ENCODE assay signal across 8 cellular contexts in the genomic region with DNA sequence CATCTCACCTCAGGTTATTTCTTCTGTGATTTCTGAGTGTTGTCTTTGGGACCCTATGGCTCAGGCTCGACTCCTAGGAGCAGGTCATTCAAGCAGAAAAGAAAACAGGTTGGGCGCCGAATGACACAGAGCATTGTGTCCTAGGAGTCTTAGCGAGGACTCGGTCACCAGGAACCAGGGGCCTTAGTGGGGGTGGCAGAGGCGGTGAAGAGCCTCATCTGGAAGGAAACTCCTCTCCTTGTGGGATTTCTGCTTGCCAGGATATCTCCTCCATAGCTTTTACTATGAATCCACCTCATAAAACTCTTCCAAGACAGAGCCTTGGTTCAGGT. TPM values are rescaled to one million over a fixed set of nuclear protein-coding genes. Genes with fewer than 3 reads are reported as not detected.
A peak's percentile ranks its signal among the peaks of the same experiment; 100 is the strongest.
DNase-seq lines count a peak whose midpoint lies in the region; ATAC-seq and TF ChIP-seq lines count a peak whose summit lies in the region.

No MANE protein-coding gene starts in this region.

- peak; percentile 15; the same call in 2 of the 3 replicates for ATAC-seq in RWPE2 (ENCODE audit: low read depth)
- no peak for ATAC-seq in aorta (ENCODE audit: low FRiP score)
- ATAC-seq in HG02610 (IDR thresholded peaks at IDR 0.05; ENCODE audit: unreplicated experiment) = no peak

- no peaks in the 10 kb centered on the region for H3K27me3 Mint-ChIP-seq in progenitor cell of endocrine pancreas

- H3K4me3 ChIP-seq in RWPE2 (ENCODE audit: severe bottlenecking) (peak overlapping the region; percentile 89), esophagus squamous epithelium (peak overlapping the region; percentile 57 to 91 (median 80)), aorta (ENCODE audit: low read length in 2 of 2) (peak overlapping the region in 1 of 2 donors; percentile 79)

- peaks cover 21% of the 10 kb centered on the region for H3K4me1 Mint-ChIP-seq in progenitor cell of endocrine pancreas (ENCODE audit: low read depth)

- H3K27me3 ChIP-seq in RWPE2 (ENCODE audit: insufficient read depth, poor library complexity, severe bottlenecking) (no peaks in the 10 kb centered on the region), esophagus squamous epithelium (peaks cover 0 to 12% (median 0%) of the 10 kb centered on the region in 4 donors), aorta (ENCODE audit: control insufficient read depth in 1 of 2, insufficient read depth in 2 of 2, low read length in 1 of 2) (no peaks in the 10 kb centered on the region)

- H3K9me3 Mint-ChIP-seq in progenitor cell of endocrine pancreas (ENCODE audit: low read depth) = no peaks in the 10 kb centered on the region

- peaks cover 3% of the 10 kb centered on the region for H3K36me3 Mint-ChIP-seq in progenitor cell of endocrine pancreas (ENCODE audit: insufficient read depth)

- intact Hi-C loops in esophagus squamous epithelium (cut with DNase I) (no loop called here), aorta (cut with DNase I) (no loop called here)

- H3K36me3 ChIP-seq in ES-I3 (ENCODE audit: insufficient read depth, low read length) (no peaks in the 10 kb centered on the region), RWPE2 (ENCODE audit: low read depth) (no peaks in the 10 kb centered on the region), esophagus squamous epithelium (no peaks in the 10 kb centered on the region), aorta (ENCODE audit: control insufficient read depth in 1 of 2, insufficient read depth in 2 of 2, low read length in 1 of 2) (no peaks in the 10 kb centered on the region)

- peak overlapping the region; percentile 89 for H3K9ac ChIP-seq in ES-I3 (ENCODE audit: low read depth, low read length)

- 35 to 40% methylated on average over 2 to 3 of the region's 6 CpGs for WGBS in esophagus squamous epithelium, 2 donors
- WGBS in aorta, 2 donors = 44 to 46% methylated on average over 6 of the region's 6 CpGs

- peaks cover 10% of the 10 kb centered on the region for H3K4me1 ChIP-seq in ES-I3 (ENCODE audit: insufficient read depth, low read length)
- no peaks in the 10 kb centered on the region for H3K4me1 ChIP-seq in RWPE2 (ENCODE audit: insufficient read depth, poor library complexity, severe bottlenecking)
- peaks cover 4 to 29% (median 7%) of the 10 kb centered on the region in 3 donors for H3K4me1 ChIP-seq in esophagus squamous epithelium
- H3K4me1 ChIP-seq in aorta (ENCODE audit: control insufficient read depth in 1 of 2, insufficient read depth in 2 of 2, low read length in 2 of 2) = no peaks in the 10 kb centered on the region

- H3K27ac ChIP-seq in RWPE2 (ENCODE audit: poor library complexity, severe bottlenecking) = peak overlapping the region; percentile 8
- peak overlapping the region; percentile 42 to 80 (median 74) for H3K27ac ChIP-seq in esophagus squamous epithelium
- no peak overlapping the region for H3K27ac ChIP-seq in aorta (ENCODE audit: low read depth in 1 of 2, low read length in 2 of 2)

- peak overlapping the region; percentile 94 for H3K4me3 Mint-ChIP-seq in progenitor cell of endocrine pancreas (ENCODE audit: low read depth)

- no peak for TF ChIP-seq POLR2A in esophagus squamous epithelium (IDR thresholded peaks at IDR 0.05)

- H3K9me3 ChIP-seq in ES-I3 (ENCODE audit: control insufficient read depth, insufficient read depth, low read length) = no peaks in the 10 kb centered on the region
- H3K9me3 ChIP-seq in RWPE2 (ENCODE audit: severe bottlenecking) = no peaks in the 10 kb centered on the region
- H3K9me3 ChIP-seq in esophagus squamous epithelium = no peaks in the 10 kb centered on the region
- H3K9me3 ChIP-seq in aorta (ENCODE audit: control insufficient read depth, low read length) = no peaks in the 10 kb centered on the region

- H3K27ac Mint-ChIP-seq in progenitor cell of endocrine pancreas = peak overlapping the region; percentile 95

- no peak for TF ChIP-seq CTCF in RWPE2 (IDR thresholded peaks at IDR 0.05; ENCODE audit: poor library complexity, severe bottlenecking)
- no peak for TF ChIP-seq CTCF in esophagus squamous epithelium (IDR thresholded peaks at IDR 0.05)
- TF ChIP-seq CTCF in progenitor cell of endocrine pancreas (IDR thresholded peaks at IDR 0.05; ENCODE audit: unreplicated experiment) = no peak

- DNase-seq in RWPE2 (ENCODE audit: low spot score) (no peak), esophagus squamous epithelium (lab: John Stamatoyannopoulos, UW) (no peak), progenitor cell of endocrine pancreas (ENCODE audit: low spot score, unreplicated experiment) (no peak), aorta (no peak), COLO668 (lab: John Stamatoyannopoulos, UW; ENCODE audit: unreplicated experiment) (no peak), glomerular visceral epithelial cell (ENCODE audit: extremely low spot score) (no peak)

RNA-seq across cellular contexts. Expression of gene PLEKHH1, which starts 0.6 kb away (rescaled TPM):
- total RNA-seq in esophagus squamous epithelium (1 to 10 TPM; 4.1 to 7.9 (median 5.7) TPM), progenitor cell of endocrine pancreas (119 and 127 TPM in 2 replicates), aorta (1 to 10 TPM; 1.6 to 3.9 TPM)
- 10 to 100 TPM in 1 of 2 donors, under 1 TPM in 1; 0.59 to 14.0 TPM for polyA plus RNA-seq in aorta

RNA-seq across cellular contexts. Expression of gene TMEM229B, which starts 45.2 kb away (rescaled TPM):
- total RNA-seq in esophagus squamous epithelium = under 1 TPM; 0.30 to 0.76 (median 0.50) TPM
- total RNA-seq in progenitor cell of endocrine pancreas = 1.7 and 1.8 TPM in 2 replicates
- total RNA-seq in aorta = 1 to 10 TPM; 2.2 to 4.8 TPM
- polyA plus RNA-seq in aorta = 1 to 10 TPM in 1 of 2 donors, under 1 TPM in 1; 0.28 to 2.4 TPM

Comparison
In these comparisons a context has a peak if more than half of its experiments do, and no peak if none do; other contexts are left out.
1. H3K27ac ChIP-seq: peak in RWPE2 (single experiment) and esophagus squamous epithelium (4 of 4); none in aorta (0 of 2).
2. RNA of gene PLEKHH1, which starts 0.6 kb away (total RNA-seq): 119 to 127 TPM in progenitor cell of endocrine pancreas; 4.1 to 7.9 TPM in esophagus squamous epithelium and 1.6 to 3.9 TPM in aorta; every median in the first group is over 10 times any median in the second.